In genomic region chr12:48031135-48031960, GRCh38 we compare ENCODE assay signal across 15 cellular contexts. TPM values are rescaled to one million over a fixed set of nuclear protein-coding genes. Genes with fewer than 3 reads are reported as not detected.
"Had no signal": no experiment of that assay in that cellular context is flagged by ENCODE, and none has a peak within 500 bp of the region (broad histone marks: within the 10 kb centered on the region; RNA-seq: fewer than 3 reads in every experiment).

No MANE protein-coding gene starts in this region.

- FAIRE-seq: astrocyte, colon had no signal

- DNase-seq: activated CD4-positive, alpha-beta T cell treated with anti-CD3 and anti-CD28 coated beads for 48 hours; activated CD8-positive, alpha-beta memory T cell treated with anti-CD3 and anti-CD28 coated beads, Interleukin-2, amount 50 U/mL, for 48 hours; activated CD8-positive, alpha-beta T cell treated with anti-CD3 and anti-CD28 coated beads, Interleukin-2, amount 10 ng/mL, durations not matched to agents 7 days and 5 days; activated naive CD4-positive, alpha-beta T cell; activated naive CD8-positive, alpha-beta T cell treated with anti-CD3 and anti-CD28 coated beads, Interleukin-2, amount 50 U/mL, for 24 hours; hypothalamus; natural killer cell; stimulated activated CD4-positive, alpha-beta T cell treated with anti-CD3 and anti-CD28 coated beads, Interleukin-2, amount 100 ng/mL, for 48 hours; stimulated activated naive CD4-positive, alpha-beta T cell treated with Interleukin-2 at 50 U/mL for 16 hours; upper lobe of right lung had no signal

- ATAC-seq: activated CD8-positive, alpha-beta T cell treated with anti-CD3 and anti-CD28 coated beads, Interleukin-2, amount 10 ng/mL, durations not matched to agents 7 days and 5 days; activated naive CD8-positive, alpha-beta T cell treated with anti-CD3 and anti-CD28 coated beads, Interleukin-2, amount 50 U/mL, for 24 hours; natural killer cell; upper lobe of right lung had no signal

- H3K27ac ChIP-seq: epithelial cell of prostate, upper lobe of right lung had no signal

- H3K4me1 ChIP-seq: upper lobe of right lung had no signal

- H3K4me1 Mint-ChIP-seq: activated naive CD8-positive, alpha-beta T cell treated with anti-CD3 and anti-CD28 coated beads, Interleukin-2, amount 50 U/mL, for 24 hours; natural killer cell had no signal

- H3K4me3 ChIP-seq: upper lobe of right lung had no signal

- H3K36me3 ChIP-seq: upper lobe of right lung had no signal

- H3K27me3 ChIP-seq: upper lobe of right lung had no signal

- H3K36me3 Mint-ChIP-seq: natural killer cell had no signal

- H3K27ac Mint-ChIP-seq: activated CD8-positive, alpha-beta T cell treated with anti-CD3 and anti-CD28 coated beads, Interleukin-2, amount 10 ng/mL, durations not matched to agents 7 days and 5 days; activated naive CD8-positive, alpha-beta T cell treated with anti-CD3 and anti-CD28 coated beads, Interleukin-2, amount 50 U/mL, for 24 hours; natural killer cell; T-helper 1 cell treated with Interleukin-12 subunit alpha and Interleukin-12 subunit beta and Interleukin-4 antibody, amounts not matched to agents 30 μg/mL and 1 μg/mL, for 36 hours had no signal

- H3K9me3 ChIP-seq: upper lobe of right lung had no signal

- H3K9me3 Mint-ChIP-seq: activated naive CD8-positive, alpha-beta T cell treated with anti-CD3 and anti-CD28 coated beads, Interleukin-2, amount 50 U/mL, for 24 hours; natural killer cell; T-helper 1 cell treated with Interleukin-12 subunit alpha and Interleukin-12 subunit beta and Interleukin-4 antibody, amounts not matched to agents 30 μg/mL and 1 μg/mL, for 36 hours had no signal

- H3K4me3 Mint-ChIP-seq: activated CD8-positive, alpha-beta T cell treated with anti-CD3 and anti-CD28 coated beads, Interleukin-2, amount 10 ng/mL, durations not matched to agents 7 days and 5 days; activated naive CD8-positive, alpha-beta T cell treated with anti-CD3 and anti-CD28 coated beads, Interleukin-2, amount 50 U/mL, for 24 hours; natural killer cell; T-helper 1 cell treated with Interleukin-12 subunit alpha and Interleukin-12 subunit beta and Interleukin-4 antibody, amounts not matched to agents 30 μg/mL and 1 μg/mL, for 36 hours had no signal

RNA-seq across cellular contexts. Expression of gene COL2A1, which starts 27.1 kb away (rescaled TPM):
- total RNA-seq: activated CD8-positive, alpha-beta T cell treated with anti-CD3 and anti-CD28 coated beads, Interleukin-2, amount 10 ng/mL, durations not matched to agents 7 days and 5 days; lung microvascular endothelial cell; natural killer cell; upper lobe of right lung had no signal
